In the genomic region with DNA sequence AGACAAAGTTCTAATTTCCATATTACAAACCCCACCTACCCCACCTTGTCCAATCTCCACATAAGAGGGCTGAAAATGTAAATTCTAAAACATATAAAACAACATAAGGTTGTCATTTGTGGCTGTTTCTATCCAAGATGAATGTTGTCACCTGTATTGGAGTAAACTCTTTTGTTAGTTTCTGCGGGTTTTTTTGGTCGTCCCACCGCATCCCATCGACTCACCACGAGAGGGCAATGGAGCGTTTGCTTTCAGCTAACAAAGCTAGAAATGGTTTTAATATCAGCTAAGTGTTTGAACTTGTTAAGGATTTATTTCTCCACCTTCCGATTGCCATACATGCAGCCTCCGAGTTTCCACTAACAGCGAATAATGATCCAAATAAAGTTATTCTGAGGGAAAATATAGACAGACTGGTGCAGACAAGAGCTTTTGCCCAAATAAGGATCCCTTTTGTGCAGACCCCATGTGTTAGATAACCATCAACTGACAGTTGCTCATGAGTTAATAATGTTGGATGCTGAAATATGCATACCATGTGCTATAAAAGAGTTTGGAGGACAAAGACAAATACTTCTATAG, we compare ENCODE assay signal across 7 cellular contexts.
DNase-seq lines count a peak whose midpoint lies in the region; ATAC-seq and TF ChIP-seq lines count a peak whose summit lies in the region.

No MANE protein-coding gene starts in this region.

- intact Hi-C loops in activated CD4-positive, alpha-beta T cell treated with anti-CD3 and anti-CD28 coated beads for 36 hours (cut with DNase I, micrococcal nuclease), result loop anchor here (1.0 to 5.0 kb wide), 4 partner anchors 8 to 389 kb away; no protein-coding TSS in a partner anchor
- intact Hi-C loops in lower leg skin (cut with DNase I; ENCODE audit: low total_unique reads), result loop anchor here (2.0 kb wide), 1 partner anchor 206 kb away; no protein-coding TSS in a partner anchor

- H3K4me3 Mint-ChIP-seq in activated CD4-positive, alpha-beta T cell treated with anti-CD3 and anti-CD28 coated beads for 36 hours, result peak overlapping the region; percentile 45

- peak overlapping the region; percentile 92 for H3K27ac Mint-ChIP-seq in activated CD4-positive, alpha-beta T cell treated with anti-CD3 and anti-CD28 coated beads for 36 hours

- WGBS in lower leg skin, 2 donors, result 0 to 1% methylated on average over 9 of the region's 9 CpGs

- ATAC-seq in HG03039 (IDR thresholded peaks at IDR 0.05; ENCODE audit: unreplicated experiment), result peak; percentile 46
- peak; percentile 60 for ATAC-seq in activated CD4-positive, alpha-beta T cell treated with anti-CD3 and anti-CD28 coated beads for 36 hours

- H3K27ac ChIP-seq in coronary artery, result peak overlapping the region; percentile 74 to 86

- peak overlapping the region; percentile 42 for H3K4me3 ChIP-seq in coronary artery
- no peak overlapping the region for H3K4me3 ChIP-seq in lower leg skin (ENCODE audit: low read depth, poor library complexity, severe bottlenecking)

- peaks cover 87% of the 10 kb centered on the region for H3K4me1 Mint-ChIP-seq in activated CD4-positive, alpha-beta T cell treated with anti-CD3 and anti-CD28 coated beads for 36 hours

- no peaks in the 10 kb centered on the region for H3K9me3 Mint-ChIP-seq in activated CD4-positive, alpha-beta T cell treated with anti-CD3 and anti-CD28 coated beads for 36 hours (ENCODE audit: low read depth)

- in situ Hi-C loops in GM13977 (cut with MboI; ENCODE audit: low pct_unique_long_range_greater_than_20kb, low sequenced_read_pairs, unreplicated experiment), result no loop called here

- H3K27me3 Mint-ChIP-seq in activated CD4-positive, alpha-beta T cell treated with anti-CD3 and anti-CD28 coated beads for 36 hours, result no peaks in the 10 kb centered on the region

- no peak for TF ChIP-seq POLR2A in lower leg skin (IDR thresholded peaks at IDR 0.05)

- POLR2A ChIA-PET in activated CD4-positive, alpha-beta T cell treated with anti-CD3 and anti-CD28 coated beads for 36 hours (lab: Charles Lee), result interaction anchor here (0.7 to 4.0 kb wide), 10 partner anchors 9 to 148 kb away, joined by 3 to 36 read pairs (median 4); no protein-coding TSS in a partner anchor

- H3K36me3 Mint-ChIP-seq in activated CD4-positive, alpha-beta T cell treated with anti-CD3 and anti-CD28 coated beads for 36 hours (ENCODE audit: low read depth), result peaks cover 57% of the 10 kb centered on the region

- TF ChIP-seq CTCF in GM13977 (IDR thresholded peaks at IDR 0.05; ENCODE audit: extremely low read depth, insufficient read depth, missing control alignments) (peak; percentile 87), coronary artery (IDR thresholded peaks at IDR 0.05) (peak; percentile 82), lower leg skin (IDR thresholded peaks at IDR 0.05) (peak in 1 of 3 donors; percentile 72)

- CTCF ChIA-PET in activated CD4-positive, alpha-beta T cell treated with anti-CD3 and anti-CD28 coated beads for 36 hours (lab: Charles Lee), result interaction anchor here (0.6 to 6.4 kb wide), 43 partner anchors 11 to 1626 kb away, joined by 3 to 113 read pairs (median 4); no protein-coding TSS in a partner anchor

- DNase-seq in GM13977 (ENCODE audit: low spot score), result peak; percentile 66
- DNase-seq in NCI-H2227 treated with DMSO at 0.1 percent for 48 hours (lab: John Stamatoyannopoulos, UW), result peak; percentile 26
- peak; percentile 87 for DNase-seq in activated CD4-positive, alpha-beta T cell treated with anti-CD3 and anti-CD28 coated beads for 36 hours
- DNase-seq in coronary artery (ENCODE audit: low spot score), result no peak
- DNase-seq in lower leg skin (ENCODE audit: low spot score in 2 of 2), result peak; percentile 70 to 94
- DNase-seq in stimulated activated CD4-positive, alpha-beta T cell treated with anti-CD3 and anti-CD28 coated beads, TNF-alpha, amount 100 ng/mL, for 1 hour (ENCODE audit: low read depth in 3 of 3, low spot score in 1 of 3), result peak; percentile 49 to 58 (median 56)
